In the genomic region with DNA sequence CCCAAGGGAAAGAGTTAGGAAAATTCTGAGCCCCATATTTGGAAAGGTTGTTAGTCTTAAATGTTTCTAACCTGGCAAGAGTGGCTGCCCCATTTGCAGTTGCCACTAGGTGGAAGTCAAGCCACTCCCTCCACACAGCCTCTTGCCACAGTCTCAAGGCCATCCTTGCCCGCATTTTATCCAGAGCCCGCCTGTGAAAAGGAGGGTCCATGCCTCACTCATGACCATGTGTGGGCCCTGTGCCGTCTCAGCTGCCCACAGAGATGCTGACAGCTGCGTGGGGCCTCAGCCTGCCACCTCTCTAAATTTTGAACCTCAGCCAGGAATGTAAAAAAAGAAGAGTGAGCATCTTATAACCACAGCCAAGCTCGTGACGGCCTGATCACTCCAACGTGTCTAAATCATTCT, we compare ENCODE assay signal across 9 cellular contexts.
DNase-seq lines count a peak whose midpoint lies in the region; ATAC-seq and TF ChIP-seq lines count a peak whose summit lies in the region.
"Had no signal": no experiment of that assay in that cellular context is flagged by ENCODE, and none has a peak within 500 bp of the region (broad histone marks: within the 10 kb centered on the region; RNA-seq: fewer than 3 reads in every experiment).

No MANE protein-coding gene starts in this region.

- H3K27ac ChIP-seq in A673 (ENCODE audit: low read depth, low read length, poor library complexity, severe bottlenecking) (no peak overlapping the region), VCaP (no peak overlapping the region), left lung (no peak overlapping the region)
- H3K27ac ChIP-seq: epithelial cell of prostate had no signal

- H3K4me3 ChIP-seq in A673 (ENCODE audit: low read depth, low read length, poor library complexity, severe bottlenecking) (no peak overlapping the region), left lung (no peak overlapping the region)

- TF ChIP-seq CTCF in A673 (conservative IDR thresholded peaks at IDR 0.05; ENCODE audit: low read depth, low read length) (peak; percentile 54), GM13977 (IDR thresholded peaks at IDR 0.05; ENCODE audit: extremely low read depth, insufficient read depth, missing control alignments) (peak; percentile 77), VCaP (conservative IDR thresholded peaks at IDR 0.05) (peak; percentile 75), left lung (IDR thresholded peaks at IDR 0.05) (peak in 1 of 2 donors; percentile 30)

- H3K36me3 ChIP-seq in A673 (ENCODE audit: insufficient read depth, low read length, poor library complexity, severe bottlenecking) (no peaks in the 10 kb centered on the region), left lung (no peaks in the 10 kb centered on the region)

- H3K4me1 Mint-ChIP-seq in activated T-cell treated with anti-CD3 and anti-CD28 coated beads, Interleukin-2, amount 50 U/mL, for 4 hours (ENCODE audit: low read depth): no peaks in the 10 kb centered on the region

- ATAC-seq in HG02588 (IDR thresholded peaks at IDR 0.05; ENCODE audit: unreplicated experiment) (peak; percentile 96), left lung (peak; percentile 80)
- no peak for ATAC-seq in activated T-cell treated with anti-CD3 and anti-CD28 coated beads, Interleukin-2, amount 50 U/mL, for 4 hours

- in situ Hi-C loops in GM13977 (cut with MboI; ENCODE audit: low pct_unique_long_range_greater_than_20kb, low sequenced_read_pairs, unreplicated experiment): loop anchor here (10.0 to 25.0 kb wide), 2 partner anchors 91 to 306 kb away; no protein-coding TSS in a partner anchor

- no peaks in the 10 kb centered on the region for H3K36me3 Mint-ChIP-seq in activated T-cell treated with anti-CD3 and anti-CD28 coated beads, Interleukin-2, amount 50 U/mL, for 4 hours (ENCODE audit: insufficient read depth)

- BruUV-seq in A673 (replicated peaks; lab: Mats Ljungman, UMichigan): no TSS peak

- H3K27me3 ChIP-seq in A673 (replicated peaks; ENCODE audit: insufficient read depth, low read depth, low read length, poor library complexity): no peaks in the 10 kb centered on the region
- H3K27me3 ChIP-seq in left lung: no peaks in the 10 kb centered on the region

- intact Hi-C loops in A673 (cut with micrococcal nuclease; ENCODE audit: unreplicated experiment) (no loop called here), left lung (cut with DNase I) (no loop called here)

- CTCF ChIA-PET in A673 (lab: Charles Lee): no interaction called here

- peak; percentile 53 for DNase-seq in A673 (ENCODE audit: low spot score)
- peak; percentile 40 for DNase-seq in GM13977 (ENCODE audit: low spot score)
- peak; percentile 56 for DNase-seq in M059J (ENCODE audit: low read depth)
- DNase-seq in left lung: peak; percentile 33 to 39
- no peak for DNase-seq in effector CD8-positive, alpha-beta T cell (lab: John Stamatoyannopoulos, UW)
- DNase-seq in activated T-cell treated with anti-CD3 and anti-CD28 coated beads, Interleukin-2, amount 50 U/mL, for 4 hours: no peak

- H3K4me1 ChIP-seq in A673 (ENCODE audit: insufficient read depth, low read length, poor library complexity, severe bottlenecking): no peaks in the 10 kb centered on the region
- H3K4me1 ChIP-seq in left lung: no peaks in the 10 kb centered on the region

- H3K9me3 ChIP-seq in A673 (ENCODE audit: low read depth, low read length, poor library complexity, severe bottlenecking): no peaks in the 10 kb centered on the region
- no peaks in the 10 kb centered on the region for H3K9me3 ChIP-seq in left lung

- no peak overlapping the region for H3K4me3 Mint-ChIP-seq in activated T-cell treated with anti-CD3 and anti-CD28 coated beads, Interleukin-2, amount 50 U/mL, for 4 hours

- no peaks in the 10 kb centered on the region for H3K27me3 Mint-ChIP-seq in activated T-cell treated with anti-CD3 and anti-CD28 coated beads, Interleukin-2, amount 50 U/mL, for 4 hours (ENCODE audit: low read depth)

- POLR2A ChIA-PET in A673 (lab: Charles Lee; ENCODE audit: low non-redundant PET): no interaction called here

- H3K9me3 Mint-ChIP-seq in activated T-cell treated with anti-CD3 and anti-CD28 coated beads, Interleukin-2, amount 50 U/mL, for 4 hours: no peaks in the 10 kb centered on the region

Comparison
In these comparisons a context has a peak if more than half of its experiments do, and no peak if none do; other contexts are left out.
1. DNase-seq: peak in A673 (single experiment), GM13977 (single experiment), M059J (single experiment) and left lung (2 of 2); none in effector CD8-positive, alpha-beta T cell (single experiment) and activated T-cell treated with anti-CD3 and anti-CD28 coated beads, Interleukin-2, amount 50 U/mL, for 4 hours (single experiment).
2. ATAC-seq: peak in HG02588 (single experiment) and left lung (single experiment); none in activated T-cell treated with anti-CD3 and anti-CD28 coated beads, Interleukin-2, amount 50 U/mL, for 4 hours (0 of 2).